1 cellular context compared by ENCODE assay signal in genomic region chr3:56836276-56837163, GRCh38.
TF ChIP-seq lines count a peak whose summit lies in the region.

No MANE protein-coding gene starts in this region.

TF ChIP-seq in K562, 482 proteins besides CTCF, POLR2A, EP300 and RAD21 (continued from another document):
- TF ChIP-seq ZBTB9 (CRISPR knock-in tag; IDR thresholded peaks at IDR 0.05) (no peak), NR1H2 (CRISPR knock-in tag; IDR thresholded peaks at IDR 0.05) (no peak)
